In genomic region chr6:474454-475185, GRCh38 we compare ENCODE assay signal across 8 cellular contexts.
DNase-seq lines count a peak whose midpoint lies in the region; ATAC-seq and TF ChIP-seq lines count a peak whose summit lies in the region.

No MANE protein-coding gene starts in this region.

- in situ Hi-C loops in gastrocnemius medialis (cut with MboI; ENCODE audit: low sequenced_read_pairs in 4 of 4), result no loop called here

- H3K9ac ChIP-seq in DND-41 (ENCODE audit: low read depth, low read length), result peak overlapping the region; percentile 40

- peak overlapping the region; percentile 58 for H2AFZ ChIP-seq in DND-41 (ENCODE audit: low read depth, low read length)

- H3K4me3 ChIP-seq in DND-41 (ENCODE audit: low read depth in 1 of 2, low read length in 2 of 2) (peak overlapping the region in 1 of 2 experiments; percentile 39; a peak in 2 of 4 replicates), left lung (no peak overlapping the region), gastrocnemius medialis (no peak overlapping the region)

- H3K4me1 ChIP-seq in DND-41 (ENCODE audit: insufficient read depth, low read length) (peaks cover 31% of the 10 kb centered on the region), left lung (peaks cover 0 to 6% of the 10 kb centered on the region in 2 donors), gastrocnemius medialis (no peaks in the 10 kb centered on the region)

- no peaks in the 10 kb centered on the region for H3K79me2 ChIP-seq in DND-41 (ENCODE audit: insufficient read depth, low read length)

- intact Hi-C loops in left lung (cut with DNase I) (no loop called here), gastrocnemius medialis (cut with DNase I; ENCODE audit: low total_unique reads) (no loop called here)

- DNase-seq in DND-41 (peak; percentile 89), NAMALWA (ENCODE audit: low spot score) (peak; percentile 56), left lung (peak in 1 of 2 donors; percentile 65), gastrocnemius medialis (no peak), ureter (ENCODE audit: low spot score) (no peak)
- DNase-seq in activated CD8-positive, alpha-beta memory T cell treated with anti-CD3 and anti-CD28 coated beads for 48 hours (ENCODE audit: low read depth in 2 of 3, low spot score in 2 of 3), result peak in 2 of 3 experiments; percentile 59 to 61
- DNase-seq in stimulated activated naive CD4-positive, alpha-beta T cell treated with Interleukin-2 at 50 U/mL for 16 hours (lab: John Stamatoyannopoulos, UW), result peak; percentile 77

- peak; percentile 100 for ATAC-seq in DND-41 (ENCODE audit: insufficient read depth, low read depth)
- ATAC-seq in GM21619 (IDR thresholded peaks at IDR 0.05; ENCODE audit: unreplicated experiment), result peak; percentile 68
- peak; percentile 47 for ATAC-seq in left lung
- no peak for ATAC-seq in gastrocnemius medialis

- TF ChIP-seq CTCF in DND-41 (IDR thresholded peaks at IDR 0.05; ENCODE audit: borderline replicate concordance, extremely low read depth, low read length, poor library complexity, severe bottlenecking) (no peak), left lung (IDR thresholded peaks at IDR 0.05) (no peak), gastrocnemius medialis (IDR thresholded peaks at IDR 0.05 in 4 of 5, conservative IDR thresholded peaks at IDR 0.05 in 1 of 5) (no peak)

- no peak for TF ChIP-seq POLR2A in gastrocnemius medialis (IDR thresholded peaks at IDR 0.05)

- peak overlapping the region; percentile 55 for H3K4me2 ChIP-seq in DND-41 (ENCODE audit: insufficient read depth, low read length)

- H4K20me1 ChIP-seq in DND-41 (ENCODE audit: insufficient read depth, low read length), result no peaks in the 10 kb centered on the region

- peak overlapping the region; percentile 66 for H3K27ac ChIP-seq in DND-41 (ENCODE audit: low read length)
- H3K27ac ChIP-seq in left lung, result no peak overlapping the region
- H3K27ac ChIP-seq in gastrocnemius medialis, result no peak overlapping the region

- H3K27me3 ChIP-seq in DND-41 (ENCODE audit: insufficient read depth, low read length, poor library complexity) (no peaks in the 10 kb centered on the region), left lung (peaks cover 0 to 7% of the 10 kb centered on the region in 2 donors), gastrocnemius medialis (no peaks in the 10 kb centered on the region)

- H3K36me3 ChIP-seq in DND-41 (ENCODE audit: insufficient read depth, low read length) (no peaks in the 10 kb centered on the region), left lung (no peaks in the 10 kb centered on the region), gastrocnemius medialis (no peaks in the 10 kb centered on the region)

- H3K9me3 ChIP-seq in DND-41 (ENCODE audit: insufficient read depth, low read length, severe bottlenecking) (no peaks in the 10 kb centered on the region), left lung (no peaks in the 10 kb centered on the region), gastrocnemius medialis (no peaks in the 10 kb centered on the region)

Comparison
In these comparisons a context has a peak if more than half of its experiments do, and no peak if none do; other contexts are left out.
1. ATAC-seq: peak in DND-41 (single experiment), GM21619 (single experiment) and left lung (single experiment); none in gastrocnemius medialis (0 of 2).
2. DNase-seq: peak in DND-41 (single experiment), NAMALWA (single experiment), activated CD8-positive, alpha-beta memory T cell treated with anti-CD3 and anti-CD28 coated beads for 48 hours (2 of 3) and stimulated activated naive CD4-positive, alpha-beta T cell treated with Interleukin-2 at 50 U/mL for 16 hours (single experiment); none in gastrocnemius medialis (0 of 2) and ureter (single experiment).